ENCODE assay signal across 1 cellular context in the genomic region with DNA sequence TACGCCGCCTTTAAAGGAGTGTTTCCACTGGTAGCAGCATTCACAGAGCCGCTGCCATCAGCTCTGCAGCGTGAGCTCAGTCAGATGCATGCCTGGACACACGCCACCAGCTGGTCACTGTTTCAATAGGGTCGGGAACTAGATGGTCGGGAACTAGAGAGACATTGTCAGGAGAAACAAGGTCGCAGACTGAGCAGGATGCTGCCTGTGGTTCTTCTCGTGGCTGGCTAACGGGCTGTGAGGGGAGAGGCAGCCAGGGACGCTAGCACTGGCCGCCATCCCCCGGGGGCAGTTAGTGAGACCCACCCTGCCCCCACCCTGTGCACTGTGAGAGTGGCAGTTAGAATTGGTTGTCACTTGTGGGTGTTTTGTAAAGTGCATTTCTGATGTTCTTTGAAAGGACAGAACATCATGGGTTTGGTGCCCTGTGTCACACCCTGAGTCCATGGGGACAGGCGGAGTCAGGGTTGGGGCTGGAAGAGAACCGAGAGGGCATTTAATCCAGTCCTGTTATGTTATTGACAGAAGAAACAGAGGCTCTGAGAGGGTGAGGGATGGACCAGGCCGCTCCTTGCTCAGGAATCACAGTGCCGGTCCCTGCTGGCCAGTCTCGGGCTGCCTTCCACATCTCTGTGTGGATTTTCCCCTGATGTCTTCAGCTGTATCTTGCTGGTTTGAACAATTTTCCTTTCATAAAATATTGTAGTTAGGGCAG.
TF ChIP-seq lines count a peak whose summit lies in the region.

No MANE protein-coding gene starts in this region.

TF ChIP-seq in GM23338, 12 proteins besides CTCF, POLR2A, EP300 and RAD21 (continued from another document):
- TF ChIP-seq, protein P1, sequence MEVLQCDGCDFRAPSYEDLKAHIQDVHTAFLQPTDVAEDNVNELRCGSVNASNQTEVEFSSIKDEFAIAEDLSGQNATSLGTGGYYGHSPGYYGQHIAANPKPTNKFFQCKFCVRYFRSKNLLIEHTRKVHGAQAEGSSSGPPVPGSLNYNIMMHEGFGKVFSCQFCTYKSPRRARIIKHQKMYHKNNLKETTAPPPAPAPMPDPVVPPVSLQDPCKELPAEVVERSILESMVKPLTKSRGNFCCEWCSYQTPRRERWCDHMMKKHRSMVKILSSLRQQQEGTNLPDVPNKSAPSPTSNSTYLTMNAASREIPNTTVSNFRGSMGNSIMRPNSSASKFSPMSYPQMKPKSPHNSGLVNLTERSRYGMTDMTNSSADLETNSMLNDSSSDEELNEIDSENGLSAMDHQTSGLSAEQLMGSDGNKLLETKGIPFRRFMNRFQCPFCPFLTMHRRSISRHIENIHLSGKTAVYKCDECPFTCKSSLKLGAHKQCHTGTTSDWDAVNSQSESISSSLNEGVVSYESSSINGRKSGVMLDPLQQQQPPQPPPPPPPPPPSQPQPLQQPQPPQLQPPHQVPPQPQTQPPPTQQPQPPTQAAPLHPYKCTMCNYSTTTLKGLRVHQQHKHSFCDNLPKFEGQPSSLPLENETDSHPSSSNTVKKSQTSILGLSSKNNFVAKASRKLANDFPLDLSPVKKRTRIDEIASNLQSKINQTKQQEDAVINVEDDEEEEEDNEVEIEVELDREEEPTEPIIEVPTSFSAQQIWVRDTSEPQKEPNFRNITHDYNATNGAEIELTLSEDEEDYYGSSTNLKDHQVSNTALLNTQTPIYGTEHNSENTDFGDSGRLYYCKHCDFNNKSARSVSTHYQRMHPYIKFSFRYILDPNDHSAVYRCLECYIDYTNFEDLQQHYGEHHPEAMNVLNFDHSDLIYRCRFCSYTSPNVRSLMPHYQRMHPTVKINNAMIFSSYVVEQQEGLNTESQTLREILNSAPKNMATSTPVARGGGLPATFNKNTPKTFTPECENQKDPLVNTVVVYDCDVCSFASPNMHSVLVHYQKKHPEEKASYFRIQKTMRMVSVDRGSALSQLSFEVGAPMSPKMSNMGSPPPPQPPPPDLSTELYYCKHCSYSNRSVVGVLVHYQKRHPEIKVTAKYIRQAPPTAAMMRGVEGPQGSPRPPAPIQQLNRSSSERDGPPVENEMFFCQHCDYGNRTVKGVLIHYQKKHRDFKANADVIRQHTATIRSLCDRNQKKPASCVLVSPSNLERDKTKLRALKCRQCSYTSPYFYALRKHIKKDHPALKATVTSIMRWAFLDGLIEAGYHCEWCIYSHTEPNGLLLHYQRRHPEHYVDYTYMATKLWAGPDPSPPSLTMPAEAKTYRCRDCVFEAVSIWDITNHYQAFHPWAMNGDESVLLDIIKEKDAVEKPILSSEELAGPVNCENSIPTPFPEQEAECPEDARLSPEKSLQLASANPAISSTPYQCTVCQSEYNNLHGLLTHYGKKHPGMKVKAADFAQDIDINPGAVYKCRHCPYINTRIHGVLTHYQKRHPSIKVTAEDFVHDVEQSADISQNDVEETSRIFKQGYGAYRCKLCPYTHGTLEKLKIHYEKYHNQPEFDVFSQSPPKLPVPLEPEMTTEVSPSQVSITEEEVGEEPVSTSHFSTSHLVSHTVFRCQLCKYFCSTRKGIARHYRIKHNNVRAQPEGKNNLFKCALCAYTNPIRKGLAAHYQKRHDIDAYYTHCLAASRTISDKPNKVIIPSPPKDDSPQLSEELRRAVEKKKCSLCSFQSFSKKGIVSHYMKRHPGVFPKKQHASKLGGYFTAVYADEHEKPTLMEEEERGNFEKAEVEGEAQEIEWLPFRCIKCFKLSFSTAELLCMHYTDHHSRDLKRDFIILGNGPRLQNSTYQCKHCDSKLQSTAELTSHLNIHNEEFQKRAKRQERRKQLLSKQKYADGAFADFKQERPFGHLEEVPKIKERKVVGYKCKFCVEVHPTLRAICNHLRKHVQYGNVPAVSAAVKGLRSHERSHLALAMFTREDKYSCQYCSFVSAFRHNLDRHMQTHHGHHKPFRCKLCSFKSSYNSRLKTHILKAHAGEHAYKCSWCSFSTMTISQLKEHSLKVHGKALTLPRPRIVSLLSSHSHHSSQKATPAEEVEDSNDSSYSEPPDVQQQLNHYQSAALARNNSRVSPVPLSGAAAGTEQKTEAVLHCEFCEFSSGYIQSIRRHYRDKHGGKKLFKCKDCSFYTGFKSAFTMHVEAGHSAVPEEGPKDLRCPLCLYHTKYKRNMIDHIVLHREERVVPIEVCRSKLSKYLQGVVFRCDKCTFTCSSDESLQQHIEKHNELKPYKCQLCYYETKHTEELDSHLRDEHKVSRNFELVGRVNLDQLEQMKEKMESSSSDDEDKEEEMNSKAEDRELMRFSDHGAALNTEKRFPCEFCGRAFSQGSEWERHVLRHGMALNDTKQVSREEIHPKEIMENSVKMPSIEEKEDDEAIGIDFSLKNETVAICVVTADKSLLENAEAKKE (CRISPR knock-in tag; IDR thresholded peaks at IDR 0.05) = no peak
- TF ChIP-seq POLR2AphosphoS5 (IDR thresholded peaks at IDR 0.05; ENCODE audit: low read depth) = no peak
- no peak for TF ChIP-seq NANOG (IDR thresholded peaks at IDR 0.05; ENCODE audit: borderline replicate concordance)
- TF ChIP-seq, protein P2, sequence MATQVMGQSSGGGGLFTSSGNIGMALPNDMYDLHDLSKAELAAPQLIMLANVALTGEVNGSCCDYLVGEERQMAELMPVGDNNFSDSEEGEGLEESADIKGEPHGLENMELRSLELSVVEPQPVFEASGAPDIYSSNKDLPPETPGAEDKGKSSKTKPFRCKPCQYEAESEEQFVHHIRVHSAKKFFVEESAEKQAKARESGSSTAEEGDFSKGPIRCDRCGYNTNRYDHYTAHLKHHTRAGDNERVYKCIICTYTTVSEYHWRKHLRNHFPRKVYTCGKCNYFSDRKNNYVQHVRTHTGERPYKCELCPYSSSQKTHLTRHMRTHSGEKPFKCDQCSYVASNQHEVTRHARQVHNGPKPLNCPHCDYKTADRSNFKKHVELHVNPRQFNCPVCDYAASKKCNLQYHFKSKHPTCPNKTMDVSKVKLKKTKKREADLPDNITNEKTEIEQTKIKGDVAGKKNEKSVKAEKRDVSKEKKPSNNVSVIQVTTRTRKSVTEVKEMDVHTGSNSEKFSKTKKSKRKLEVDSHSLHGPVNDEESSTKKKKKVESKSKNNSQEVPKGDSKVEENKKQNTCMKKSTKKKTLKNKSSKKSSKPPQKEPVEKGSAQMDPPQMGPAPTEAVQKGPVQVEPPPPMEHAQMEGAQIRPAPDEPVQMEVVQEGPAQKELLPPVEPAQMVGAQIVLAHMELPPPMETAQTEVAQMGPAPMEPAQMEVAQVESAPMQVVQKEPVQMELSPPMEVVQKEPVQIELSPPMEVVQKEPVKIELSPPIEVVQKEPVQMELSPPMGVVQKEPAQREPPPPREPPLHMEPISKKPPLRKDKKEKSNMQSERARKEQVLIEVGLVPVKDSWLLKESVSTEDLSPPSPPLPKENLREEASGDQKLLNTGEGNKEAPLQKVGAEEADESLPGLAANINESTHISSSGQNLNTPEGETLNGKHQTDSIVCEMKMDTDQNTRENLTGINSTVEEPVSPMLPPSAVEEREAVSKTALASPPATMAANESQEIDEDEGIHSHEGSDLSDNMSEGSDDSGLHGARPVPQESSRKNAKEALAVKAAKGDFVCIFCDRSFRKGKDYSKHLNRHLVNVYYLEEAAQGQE (IDR thresholded peaks at IDR 0.05; ENCODE audit: unreplicated experiment) = no peak
- TF ChIP-seq ZNF331 (CRISPR knock-in tag; IDR thresholded peaks at IDR 0.05; ENCODE audit: low read depth) = no peak
- TF ChIP-seq, protein P3, sequence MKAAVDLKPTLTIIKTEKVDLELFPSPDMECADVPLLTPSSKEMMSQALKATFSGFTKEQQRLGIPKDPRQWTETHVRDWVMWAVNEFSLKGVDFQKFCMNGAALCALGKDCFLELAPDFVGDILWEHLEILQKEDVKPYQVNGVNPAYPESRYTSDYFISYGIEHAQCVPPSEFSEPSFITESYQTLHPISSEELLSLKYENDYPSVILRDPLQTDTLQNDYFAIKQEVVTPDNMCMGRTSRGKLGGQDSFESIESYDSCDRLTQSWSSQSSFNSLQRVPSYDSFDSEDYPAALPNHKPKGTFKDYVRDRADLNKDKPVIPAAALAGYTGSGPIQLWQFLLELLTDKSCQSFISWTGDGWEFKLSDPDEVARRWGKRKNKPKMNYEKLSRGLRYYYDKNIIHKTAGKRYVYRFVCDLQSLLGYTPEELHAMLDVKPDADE (IDR thresholded peaks at IDR 0.05) = no peak
- no peak for TF ChIP-seq EZH2phosphoT487 (IDR thresholded peaks at IDR 0.05; ENCODE audit: unreplicated experiment)
- TF ChIP-seq CREB1 (CRISPR knock-in tag; IDR thresholded peaks at IDR 0.05; ENCODE audit: low read depth) = no peak
